Comparison of ENCODE assay signal across 14 cellular contexts in the genomic region with DNA sequence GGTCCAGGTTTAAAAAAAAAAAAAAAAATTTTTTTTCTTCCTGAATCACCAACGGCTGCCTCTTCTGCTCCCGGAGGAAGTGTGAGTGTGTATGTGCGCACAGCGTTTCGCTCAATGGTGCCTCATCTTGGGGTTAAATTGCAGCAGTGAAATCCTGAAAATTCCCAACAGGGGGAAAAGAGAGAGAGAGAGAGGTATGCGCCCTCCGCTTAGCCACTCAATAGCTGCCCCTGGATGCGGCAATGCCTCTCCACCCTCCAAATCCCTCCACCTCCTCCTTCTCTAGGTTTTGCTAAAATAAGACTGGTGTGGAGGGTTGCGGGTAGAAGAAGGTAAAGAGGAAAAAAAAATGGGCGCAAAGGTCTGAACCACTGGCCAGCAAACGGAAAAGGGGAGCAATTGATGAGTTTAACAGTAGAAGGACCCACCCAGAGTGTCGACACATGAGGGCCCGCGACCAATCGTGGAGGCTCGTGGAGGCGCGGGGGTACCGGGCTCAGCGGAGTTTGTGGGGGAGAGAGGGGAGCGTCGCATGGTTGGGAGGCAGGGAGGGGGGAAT. TPM values are rescaled to one million over a fixed set of nuclear protein-coding genes. Genes with fewer than 3 reads are reported as not detected.
A peak's percentile ranks its signal among the peaks of the same experiment; 100 is the strongest.
DNase-seq lines count a peak whose midpoint lies in the region; ATAC-seq and TF ChIP-seq lines count a peak whose summit lies in the region.
"Had no signal": no experiment of that assay in that cellular context is flagged by ENCODE, and none has a peak within 500 bp of the region (broad histone marks: within the 10 kb centered on the region; RNA-seq: fewer than 3 reads in every experiment).

No MANE protein-coding gene starts in this region.

- no peak overlapping the region for H3K9ac ChIP-seq in mesendoderm (ENCODE audit: low read length)

- H3K79me2 ChIP-seq in mesendoderm (ENCODE audit: control insufficient read depth, insufficient read depth, low read length): no peaks in the 10 kb centered on the region

- intact Hi-C loops in dorsolateral prefrontal cortex (cut with DNase I): loop anchor here in 1 of 2 donors (5.0 to 10.0 kb wide), 2 partner anchors 50 to 232 kb away; no protein-coding TSS in a partner anchor

- H3K27ac Mint-ChIP-seq in HFFc6: peak overlapping the region; percentile 8; the same call in 1 of the 2 replicates
- H3K27ac Mint-ChIP-seq: naive thymus-derived CD4-positive, alpha-beta T cell had no signal

- no peak overlapping the region for H3K56ac ChIP-seq in mesendoderm (ENCODE audit: low read length)

- H4K8ac ChIP-seq in mesendoderm (ENCODE audit: low read depth, low read length): no peak overlapping the region

- DNase-seq in AG08395 (ENCODE audit: low spot score) (peak; percentile 30), HFFc6 (no peak), dorsolateral prefrontal cortex (peak in 8 of 10 donors; percentile 23 to 55 (median 48)), mesendoderm (peak; percentile 52), ureter (ENCODE audit: low spot score) (no peak), NCI-H2227 (lab: John Stamatoyannopoulos, UW; ENCODE audit: unreplicated experiment) (no peak)
- DNase-seq: GF-D8; naive thymus-derived CD4-positive, alpha-beta T cell; NCI-H226; small intestine had no signal

- peaks cover 52% of the 10 kb centered on the region for H3K27me3 Mint-ChIP-seq in HFFc6 (ENCODE audit: insufficient read depth)

- no peaks in the 10 kb centered on the region for H3K4me1 ChIP-seq in mesendoderm (ENCODE audit: control insufficient read depth, low read depth, low read length)

- TF ChIP-seq CTCF in HFFc6 (IDR thresholded peaks at IDR 0.05): no peak
- no peak for TF ChIP-seq CTCF in dorsolateral prefrontal cortex (IDR thresholded peaks at IDR 0.05 in 54 of 56, conservative IDR thresholded peaks at IDR 0.05 in 2 of 56; ENCODE audit: low read depth in 1 of 56, partially characterized antibody in 56 of 56)

- no peaks in the 10 kb centered on the region for H3K36me3 ChIP-seq in mesendoderm (ENCODE audit: control insufficient read depth, insufficient read depth, low read length)
- H3K36me3 ChIP-seq: upper lobe of left lung had no signal

- peak overlapping the region; percentile 20 for H3K4me2 ChIP-seq in mesendoderm (ENCODE audit: low read length)

- peaks cover 0 to 43% (median 4%) of the 10 kb centered on the region in 45 donors for H3K27me3 ChIP-seq in dorsolateral prefrontal cortex
- H3K27me3 ChIP-seq in mesendoderm (ENCODE audit: insufficient read depth, low read length, poor library complexity): peaks cover 9% of the 10 kb centered on the region

- H3K27ac ChIP-seq in dorsolateral prefrontal cortex: peak overlapping the region in 46 of 59 donors; percentile 2 to 93 (median 72)
- H3K27ac ChIP-seq in mesendoderm (ENCODE audit: low read depth, low read length): no peak overlapping the region
- H3K27ac ChIP-seq: upper lobe of left lung had no signal

- H3K9me3 Mint-ChIP-seq in HFFc6: no peaks in the 10 kb centered on the region

- no peak overlapping the region for H3K23ac ChIP-seq in mesendoderm (ENCODE audit: low read length)

- H3K79me1 ChIP-seq in mesendoderm (ENCODE audit: low read length): no peaks in the 10 kb centered on the region

- H3K4me3 ChIP-seq in dorsolateral prefrontal cortex (peak overlapping the region in 58 of 59 donors; percentile 19 to 83 (median 68)), mesendoderm (ENCODE audit: low read length) (no peak overlapping the region)

- no peaks in the 10 kb centered on the region for H3K36me3 Mint-ChIP-seq in HFFc6 (ENCODE audit: low read depth)
- H3K36me3 Mint-ChIP-seq: naive thymus-derived CD4-positive, alpha-beta T cell had no signal

- no peak overlapping the region for H3K18ac ChIP-seq in mesendoderm (ENCODE audit: low read length)

- no peak overlapping the region for H4K5ac ChIP-seq in mesendoderm (ENCODE audit: low read length)

- no CpG with 5 or more reads among the region's 22 CpGs for WGBS in mesendoderm (ENCODE audit: extremely low coverage, insufficient coverage, low lambda C conversion rate)

- no peak overlapping the region for H2BK120ac ChIP-seq in mesendoderm (ENCODE audit: low read depth, low read length)

- H2BK15ac ChIP-seq in mesendoderm (replicated peaks; ENCODE audit: low read depth): no peak overlapping the region

- H2AK5ac ChIP-seq in mesendoderm (ENCODE audit: low read length): no peak overlapping the region

- H2BK5ac ChIP-seq in mesendoderm (ENCODE audit: low read length): no peak overlapping the region

- ATAC-seq in GM21825 (IDR thresholded peaks at IDR 0.05; ENCODE audit: unreplicated experiment) (no peak), GM19467 (IDR thresholded peaks at IDR 0.05; ENCODE audit: unreplicated experiment) (no peak)
- ATAC-seq: esophagus mucosa; naive thymus-derived CD4-positive, alpha-beta T cell had no signal

- H3K4me1 Mint-ChIP-seq in HFFc6 (ENCODE audit: low read depth): peaks cover 7% of the 10 kb centered on the region

- H3K4ac ChIP-seq in mesendoderm (ENCODE audit: low read depth, low read length): no peak overlapping the region

- peak overlapping the region; percentile 83 for H3K4me3 Mint-ChIP-seq in HFFc6

RNA-seq across cellular contexts. Expression of a gene that starts 0.9 kb away (rescaled TPM):
- 10 to 100 TPM in 3 of 6 experiments, 1 to 10 TPM in 3; 1.3 to 13.2 (median 10.0) TPM for total RNA-seq in HFFc6 (2021; fragmentation: NEBNext Ultra II Directional; extraction: Animal tissue kit (Norgen Biotek cat#: 25700))
- total RNA-seq in dorsolateral prefrontal cortex: 100 to 1,000 TPM in 119 of 120 experiments, 10 to 100 TPM in 1; 82.6 to 384 (median 222) TPM
- 2.2 TPM for polyA plus RNA-seq in mesendoderm (2013, experiment 1 of 2)
- polyA plus RNA-seq in mesendoderm (2013, experiment 2 of 2): 2.1 TPM
- 2.2 TPM for total RNA-seq in ureter

Comparison
In these comparisons a context has a peak if more than half of its experiments do, and no peak if none do; other contexts are left out.
1. DNase-seq: peak in AG08395 (single experiment), dorsolateral prefrontal cortex (8 of 10) and mesendoderm (single experiment); none in HFFc6 (single experiment), ureter (single experiment) and NCI-H2227 (single experiment).
2. RNA of a gene that starts 0.9 kb away (total RNA-seq): 82.6 to 384 TPM in dorsolateral prefrontal cortex; 1.3 to 13.2 TPM in HFFc6 and 2.2 TPM in ureter (single experiment); every median in the first group is over 4 times any median in the second.